Comparison of ENCODE assay signal across 29 cellular contexts in the genomic region with DNA sequence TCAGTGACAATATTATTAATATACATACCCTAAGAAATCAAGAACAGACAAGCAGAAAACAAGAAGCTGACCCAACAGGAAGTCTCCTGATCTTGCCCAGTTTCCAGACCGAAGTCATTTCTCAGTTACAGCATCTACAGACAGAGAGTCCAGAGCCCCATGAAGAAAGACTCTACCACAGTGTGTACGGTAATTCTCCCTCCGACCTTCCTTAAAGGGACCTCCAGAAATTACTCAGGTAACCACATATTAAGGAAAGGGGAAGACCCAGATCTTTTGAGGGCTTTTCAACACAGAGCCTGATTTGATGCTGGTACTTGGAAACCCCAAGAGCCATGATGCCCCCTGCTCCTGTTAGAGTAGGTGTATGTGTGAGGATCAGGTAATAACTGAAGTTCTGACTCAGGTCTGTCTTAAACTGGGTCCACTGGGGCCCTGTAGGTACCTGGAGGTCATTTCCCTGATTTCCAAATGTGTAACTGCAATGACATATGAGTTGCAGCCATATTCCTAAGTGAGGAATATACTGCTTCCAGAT.
DNase-seq lines count a peak whose midpoint lies in the region; ATAC-seq and TF ChIP-seq lines count a peak whose summit lies in the region.
"Had no signal": no experiment of that assay in that cellular context is flagged by ENCODE, and none has a peak within 500 bp of the region (broad histone marks: within the 10 kb centered on the region; RNA-seq: fewer than 3 reads in every experiment).

No MANE protein-coding gene starts in this region.

- intact Hi-C loops in Caco-2 (cut with micrococcal nuclease; ENCODE audit: unreplicated experiment), result no loop called here

- peaks cover 20% of the 10 kb centered on the region for H3K4me1 Mint-ChIP-seq in Caco-2 (ENCODE audit: low read depth, unreplicated experiment)
- H3K4me1 Mint-ChIP-seq in brain, result peaks cover 30% of the 10 kb centered on the region
- H3K4me1 Mint-ChIP-seq in chondrocyte (ENCODE audit: low read depth), result peaks cover 9% of the 10 kb centered on the region
- H3K4me1 Mint-ChIP-seq: activated B cell treated with CpG ODN at 0.5 μM for 24 hours; activated CD4-positive, alpha-beta T cell treated with anti-CD3 and anti-CD28 coated beads, Interleukin-2, amount 10 ng/mL, durations not matched to agents 7 days and 5 days; activated naive CD8-positive, alpha-beta T cell treated with anti-CD3 and anti-CD28 coated beads, Interleukin-2, amount 10 ng/mL, durations not matched to agents 7 days and 5 days; natural killer cell had no signal

- TF ChIP-seq CTCF in Caco-2 (IDR thresholded peaks at IDR 0.05; ENCODE audit: insufficient read depth in 1 of 2, low read depth in 1 of 2, low read length in 1 of 2, severe bottlenecking in 1 of 2, unreplicated experiment in 1 of 2) (no peak), brain (conservative IDR thresholded peaks at IDR 0.05) (no peak), chondrocyte (IDR thresholded peaks at IDR 0.05) (no peak)

- POLR2A ChIA-PET in Caco-2 (lab: Charles Lee), result no interaction called here

- DNase-seq in Caco-2 (no peak), HT1080 (ENCODE audit: low read depth) (peak; percentile 8), chondrocyte (ENCODE audit: low spot score) (no peak)
- DNase-seq in stimulated activated CD4-positive, alpha-beta T cell treated with anti-CD3 and anti-CD28 coated beads, Interleukin-15, amount 100 ng/mL, for 24 hours, result no peak
- DNase-seq: activated B cell treated with CpG ODN at 0.5 μM for 24 hours; activated CD4-positive, alpha-beta T cell treated with anti-CD3 and anti-CD28 coated beads, Interleukin-2, amount 10 ng/mL, durations not matched to agents 7 days and 5 days; activated gamma-delta T cell; activated naive CD8-positive, alpha-beta T cell treated with anti-CD3 and anti-CD28 coated beads, Interleukin-2, amount 10 ng/mL, durations not matched to agents 7 days and 5 days; activated T-cell treated with anti-CD3 and anti-CD28 coated beads, Interleukin-2, amount 50 U/mL, for 24 hours; central memory CD4-positive, alpha-beta T cell; DMS153; esophagus squamous epithelium; foreskin keratinocyte; head of caudate nucleus; islet precursor cell; KBM-7; lower lobe of right lung; natural killer cell; NCI-H1105; NCI-H187; NCI-H2171; NCI-H510A; RPMI8226; stimulated activated naive CD4-positive, alpha-beta T cell treated with Interleukin-2 at 50 U/mL for 16 hours had no signal

- H3K36me3 ChIP-seq in Caco-2 (ENCODE audit: control insufficient read depth, insufficient read depth, low read length), result no peaks in the 10 kb centered on the region
- H3K36me3 ChIP-seq in skeletal muscle tissue (ENCODE audit: control insufficient read depth in 3 of 3, insufficient read depth in 3 of 3, low read length in 3 of 3), result no peaks in the 10 kb centered on the region
- H3K36me3 ChIP-seq: BLaER1, esophagus squamous epithelium, lower lobe of right lung, thoracic aorta had no signal

- H3K9ac ChIP-seq in skeletal muscle tissue (ENCODE audit: low read depth in 1 of 3, low read length in 3 of 3), result no peak overlapping the region
- H3K9ac ChIP-seq: BLaER1 had no signal

- no peaks in the 10 kb centered on the region for H3K9me3 Mint-ChIP-seq in Caco-2 (ENCODE audit: unreplicated experiment)
- H3K9me3 Mint-ChIP-seq in brain, result peaks cover 0 to 3% (median 2%) of the 10 kb centered on the region in 5 experiments
- no peaks in the 10 kb centered on the region for H3K9me3 Mint-ChIP-seq in chondrocyte (ENCODE audit: low read depth)
- H3K9me3 Mint-ChIP-seq: activated B cell treated with CpG ODN at 0.5 μM for 24 hours; activated CD4-positive, alpha-beta T cell treated with anti-CD3 and anti-CD28 coated beads, Interleukin-2, amount 10 ng/mL, durations not matched to agents 7 days and 5 days; activated naive CD8-positive, alpha-beta T cell treated with anti-CD3 and anti-CD28 coated beads, Interleukin-2, amount 10 ng/mL, durations not matched to agents 7 days and 5 days; activated T-cell treated with anti-CD3 and anti-CD28 coated beads, Interleukin-2, amount 50 U/mL, for 24 hours; natural killer cell had no signal

- H3K4me3 ChIP-seq in Caco-2 (ENCODE audit: low read depth, low read length) (no peak overlapping the region), skeletal muscle tissue (ENCODE audit: low read length in 3 of 3) (no peak overlapping the region)
- H3K4me3 ChIP-seq: BLaER1, esophagus squamous epithelium, lower lobe of right lung, thoracic aorta had no signal

- H3K36me3 Mint-ChIP-seq in Caco-2 (ENCODE audit: insufficient read depth, unreplicated experiment) (peaks cover 6% of the 10 kb centered on the region), brain (no peaks in the 10 kb centered on the region), chondrocyte (ENCODE audit: low read depth) (no peaks in the 10 kb centered on the region)
- H3K36me3 Mint-ChIP-seq: activated naive CD8-positive, alpha-beta T cell treated with anti-CD3 and anti-CD28 coated beads, Interleukin-2, amount 10 ng/mL, durations not matched to agents 7 days and 5 days; natural killer cell had no signal

- BruUV-seq in Caco-2 (replicated peaks; lab: Mats Ljungman, UMichigan), result no TSS peak

- peaks cover 30% of the 10 kb centered on the region for H3K4me1 ChIP-seq in Caco-2
- peaks cover 0 to 9% (median 4%) of the 10 kb centered on the region in 3 donors for H3K4me1 ChIP-seq in skeletal muscle tissue (ENCODE audit: control insufficient read depth in 3 of 3, insufficient read depth in 3 of 3, low read length in 3 of 3)
- H3K4me1 ChIP-seq: BLaER1, lower lobe of right lung had no signal

- CTCF ChIA-PET in Caco-2 (lab: Charles Lee), result no interaction called here

- no peaks in the 10 kb centered on the region for H3K27me3 ChIP-seq in Caco-2 (replicated peaks; ENCODE audit: control insufficient read depth, insufficient read depth, low read length)
- H3K27me3 ChIP-seq in skeletal muscle tissue (ENCODE audit: control insufficient read depth in 3 of 3, insufficient read depth in 3 of 3, low read length in 3 of 3), result no peaks in the 10 kb centered on the region
- H3K27me3 ChIP-seq: BLaER1, esophagus squamous epithelium, foreskin keratinocyte had no signal

- peak overlapping the region; percentile 76 for H3K27ac Mint-ChIP-seq in Caco-2 (ENCODE audit: unreplicated experiment)
- peak overlapping the region in 3 of 5 experiments; percentile 15 to 56 (median 25) for H3K27ac Mint-ChIP-seq in brain
- no peak overlapping the region for H3K27ac Mint-ChIP-seq in chondrocyte (ENCODE audit: unreplicated experiment)
- H3K27ac Mint-ChIP-seq: activated B cell treated with CpG ODN at 0.5 μM for 24 hours; activated CD4-positive, alpha-beta T cell treated with anti-CD3 and anti-CD28 coated beads, Interleukin-2, amount 10 ng/mL, durations not matched to agents 7 days and 5 days; activated naive CD8-positive, alpha-beta T cell treated with anti-CD3 and anti-CD28 coated beads, Interleukin-2, amount 10 ng/mL, durations not matched to agents 7 days and 5 days; activated T-cell treated with anti-CD3 and anti-CD28 coated beads, Interleukin-2, amount 50 U/mL, for 24 hours; natural killer cell had no signal

- H3K27ac ChIP-seq in skeletal muscle tissue (ENCODE audit: low read depth, low read length), result peak overlapping the region; percentile 45
- H3K27ac ChIP-seq: BLaER1, foreskin keratinocyte, lower lobe of right lung, thoracic aorta had no signal

- H3K4me3 Mint-ChIP-seq in Caco-2 (ENCODE audit: unreplicated experiment), result no peak overlapping the region
- no peak overlapping the region for H3K4me3 Mint-ChIP-seq in brain
- no peak overlapping the region for H3K4me3 Mint-ChIP-seq in chondrocyte (ENCODE audit: unreplicated experiment)
- H3K4me3 Mint-ChIP-seq: activated B cell treated with CpG ODN at 0.5 μM for 24 hours; activated CD4-positive, alpha-beta T cell treated with anti-CD3 and anti-CD28 coated beads, Interleukin-2, amount 10 ng/mL, durations not matched to agents 7 days and 5 days; activated naive CD8-positive, alpha-beta T cell treated with anti-CD3 and anti-CD28 coated beads, Interleukin-2, amount 10 ng/mL, durations not matched to agents 7 days and 5 days; activated T-cell treated with anti-CD3 and anti-CD28 coated beads, Interleukin-2, amount 50 U/mL, for 24 hours; natural killer cell had no signal

- no peak for ATAC-seq in HG02973 (IDR thresholded peaks at IDR 0.05; ENCODE audit: unreplicated experiment)
- ATAC-seq: lower lobe of right lung, natural killer cell had no signal

- no peaks in the 10 kb centered on the region for H3K27me3 Mint-ChIP-seq in Caco-2 (ENCODE audit: insufficient read depth, unreplicated experiment)
- H3K27me3 Mint-ChIP-seq in brain, result no peaks in the 10 kb centered on the region
- H3K27me3 Mint-ChIP-seq in chondrocyte (ENCODE audit: low read depth), result no peaks in the 10 kb centered on the region
- H3K27me3 Mint-ChIP-seq: activated B cell treated with CpG ODN at 0.5 μM for 24 hours; activated CD4-positive, alpha-beta T cell treated with anti-CD3 and anti-CD28 coated beads, Interleukin-2, amount 10 ng/mL, durations not matched to agents 7 days and 5 days; activated naive CD8-positive, alpha-beta T cell treated with anti-CD3 and anti-CD28 coated beads, Interleukin-2, amount 10 ng/mL, durations not matched to agents 7 days and 5 days had no signal

- H3K9me3 ChIP-seq in Caco-2 (no peaks in the 10 kb centered on the region), skeletal muscle tissue (ENCODE audit: control insufficient read depth in 3 of 3, low read length in 3 of 3) (no peaks in the 10 kb centered on the region)
- H3K9me3 ChIP-seq: BLaER1, esophagus squamous epithelium, lower lobe of right lung, thoracic aorta had no signal
